In genomic region chr1:40450491-40451237, GRCh38 we compare ENCODE assay signal across 8 cellular contexts. TPM values are rescaled to one million over a fixed set of nuclear protein-coding genes. Genes with fewer than 3 reads are reported as not detected.
DNase-seq lines count a peak whose midpoint lies in the region; ATAC-seq, FAIRE-seq and TF ChIP-seq lines count a peak whose summit lies in the region.

No MANE protein-coding gene starts in this region.

- H3K36me3 ChIP-seq in heart right ventricle (peaks cover 0 to 16% (median 2%) of the 10 kb centered on the region in 9 donors), prostate gland (no peaks in the 10 kb centered on the region), upper lobe of left lung (no peaks in the 10 kb centered on the region)

- no peak for TF ChIP-seq EP300 in A549 (IDR thresholded peaks at IDR 0.05)
- TF ChIP-seq EP300 in upper lobe of left lung (IDR thresholded peaks at IDR 0.05): no peak

- H3K27me3 ChIP-seq in heart right ventricle: no peaks in the 10 kb centered on the region
- no peaks in the 10 kb centered on the region for H3K27me3 ChIP-seq in prostate gland (replicated peaks; ENCODE audit: insufficient read depth)
- H3K27me3 ChIP-seq in upper lobe of left lung: no peaks in the 10 kb centered on the region

- CTCF ChIA-PET in A549 (lab: Yijun Ruan, JAX) (interaction anchor here (0.6 to 1.7 kb wide), 2 partner anchors 259 to 267 kb away, joined by 5 read pairs; no protein-coding TSS in a partner anchor), RWPE1 (lab: Yijun Ruan, JAX) (no interaction called here)

- TF ChIP-seq CTCF in A549 (IDR thresholded peaks at IDR 0.05): no peak
- no peak for TF ChIP-seq CTCF in RWPE1 (conservative IDR thresholded peaks at IDR 0.05; ENCODE audit: low read depth)
- TF ChIP-seq CTCF in heart right ventricle (IDR thresholded peaks at IDR 0.05): no peak
- TF ChIP-seq CTCF in prostate gland (IDR thresholded peaks at IDR 0.05): no peak
- TF ChIP-seq CTCF in upper lobe of left lung (IDR thresholded peaks at IDR 0.05): no peak

- POLR2A ChIA-PET in A549 (lab: Yijun Ruan, JAX): interaction anchor here (1.6 kb wide), 1 partner anchor 81 kb away, joined by 10 read pairs; the partner anchor contains the start of gene ZNF684
- POLR2A ChIA-PET in RWPE1 (lab: Yijun Ruan, JAX; ENCODE audit: low non-redundant PET): interaction anchor here (0.5 to 0.6 kb wide), 2 partner anchors 10 to 242 kb away, joined by 4 read pairs; no protein-coding TSS in a partner anchor

- intact Hi-C loops in heart right ventricle (cut with DNase I): loop anchor here in 1 of 10 donors (5.0 kb wide), 1 partner anchor 1212 kb away; no protein-coding TSS in a partner anchor
- intact Hi-C loops in prostate gland (cut with DNase I): no loop called here

- H3K27ac ChIP-seq in A549 (peak overlapping the region; percentile 85 to 96), RWPE1 (peak overlapping the region; percentile 89), heart right ventricle (peak overlapping the region in 9 of 10 donors; percentile 52 to 91 (median 83)), prostate gland (peak overlapping the region; percentile 45 to 72), upper lobe of left lung (peak overlapping the region; percentile 58 to 75 (median 66))

- H3K4me1 ChIP-seq in A549: no peaks in the 10 kb centered on the region; the same call in 2 of the 3 replicates
- peaks cover 0 to 17% (median 10%) of the 10 kb centered on the region in 9 donors for H3K4me1 ChIP-seq in heart right ventricle
- H3K4me1 ChIP-seq in prostate gland (replicated peaks): no peaks in the 10 kb centered on the region
- peaks cover 5 to 19% (median 12%) of the 10 kb centered on the region in 4 donors for H3K4me1 ChIP-seq in upper lobe of left lung

- no peak for FAIRE-seq in A549 (lab: Jason Lieb, UNC)

- ATAC-seq in A549: peak; percentile 55
- peak; percentile 14 for ATAC-seq in GM18867 (IDR thresholded peaks at IDR 0.05; ENCODE audit: unreplicated experiment)
- ATAC-seq in HG03280 (IDR thresholded peaks at IDR 0.05; ENCODE audit: unreplicated experiment): peak; percentile 33
- peak in 7 of 8 donors; percentile 13 to 54 (median 40) for ATAC-seq in heart right ventricle
- ATAC-seq in upper lobe of left lung (ENCODE audit: low FRiP score in 2 of 2): peak; percentile 17 to 49

- no peak for TF ChIP-seq RAD21 in A549 (conservative IDR thresholded peaks at IDR 0.05 in 1 of 2, IDR thresholded peaks at IDR 0.05 in 1 of 2)

- peak; percentile 6 to 19 for DNase-seq in A549 (ENCODE audit: low read depth in 1 of 2, low spot score in 1 of 2)
- DNase-seq in RWPE1 (ENCODE audit: low spot score): peak; percentile 21
- DNase-seq in activated naive CD4-positive, alpha-beta T cell treated with anti-CD3 and anti-CD28 coated beads, Interleukin-2, amount 50 U/mL, for 16 hours: peak; percentile 85
- no peak for DNase-seq in heart right ventricle
- no peak for DNase-seq in prostate gland (ENCODE audit: low spot score)
- DNase-seq in upper lobe of left lung: peak; percentile 29 to 52

- H3K4me3 ChIP-seq in A549: peak overlapping the region; percentile 60
- H3K4me3 ChIP-seq in heart right ventricle: peak overlapping the region; percentile 33 to 88 (median 78)
- H3K4me3 ChIP-seq in prostate gland: peak overlapping the region; percentile 58 to 71
- peak overlapping the region; percentile 53 to 91 (median 66) for H3K4me3 ChIP-seq in upper lobe of left lung

- peaks cover 36% of the 10 kb centered on the region for H3K9me3 ChIP-seq in A549
- H3K9me3 ChIP-seq in heart right ventricle: peaks cover 0 to 64% (median 7%) of the 10 kb centered on the region in 11 donors
- no peaks in the 10 kb centered on the region for H3K9me3 ChIP-seq in prostate gland
- H3K9me3 ChIP-seq in upper lobe of left lung: peaks cover 0 to 26% (median 16%) of the 10 kb centered on the region in 4 donors

- peak overlapping the region; percentile 98 for H3K4me2 ChIP-seq in A549

- TF ChIP-seq POLR2A in A549 (IDR thresholded peaks at IDR 0.05; ENCODE audit: low read length) (no peak), prostate gland (IDR thresholded peaks at IDR 0.05) (no peak), upper lobe of left lung (IDR thresholded peaks at IDR 0.05) (no peak)

- WGBS in A549 (ENCODE audit: missing lambda C conversion rate): 53% methylated on average over 22 of the region's 22 CpGs
- 16 to 22% methylated on average over 22 of the region's 22 CpGs for WGBS in heart right ventricle, 2 donors
- 26% methylated on average over 22 of the region's 22 CpGs for WGBS in prostate gland
- 24 to 27% methylated on average over 20 to 21 of the region's 22 CpGs for WGBS in upper lobe of left lung, 2 donors

TF ChIP-seq in A549, 52 proteins besides CTCF, POLR2A, EP300 and RAD21:
- TF ChIP-seq HOXB13 (CRISPR knock-in tag; IDR thresholded peaks at IDR 0.05; ENCODE audit: low read depth) (no peak), USF2 (IDR thresholded peaks at IDR 0.05) (no peak), CEBPB (IDR thresholded peaks at IDR 0.05) (0 out of 4 replicates have a peak, but pooled peaks of 1 of the 2 experiments have one; percentile 7)

RNA-seq across cellular contexts. Expression of gene ZFP69B, which starts 0.4 kb away (rescaled TPM):
- polyA plus RNA-seq in A549 (2011; rRNA removed) (2.8 and 3.0 TPM in 2 replicates), A549 (2017; fragmentation: RNase III; extraction: RNeasy Plus Mini Kit Qiagen cat#74134 plus additional on column Dnase treatment) (1.9 to 2.3 TPM (median 1.9 TPM) in 3 replicates), heart right ventricle (under 1 TPM; 0.37 to 0.58 TPM)
- 0.65 and 0.78 TPM in 2 replicates for polyA plus RNA-seq in A549 (2012; cell fraction: cytosol; rRNA removed)
- polyA plus RNA-seq in A549 (2012; cell fraction: nucleus; rRNA removed): 0.30 and 0.47 TPM in 2 replicates
- 1.3 and 1.8 TPM in 2 replicates for polyA minus RNA-seq in A549 (2011; rRNA and poly(A)+ RNA removed)
- total RNA-seq in heart right ventricle (1 to 10 TPM in 6 of 10 donors, under 1 TPM in 4; 0.67 to 2.2 (median 1.2) TPM), prostate gland (1 to 10 TPM in 1 of 2 donors, under 1 TPM in 1; 0.46 to 2.9 TPM), upper lobe of left lung (1 to 10 TPM in 3 of 6 donors, under 1 TPM in 1, not detected in 2; 0.76 to 1.7 (median 1.4) TPM)

RNA-seq across cellular contexts. Expression of gene ZFP69, which starts 26.4 kb away (rescaled TPM):
- polyA plus RNA-seq in A549 (2011; rRNA removed) (not detected in 2 replicates), A549 (2017; fragmentation: RNase III; extraction: RNeasy Plus Mini Kit Qiagen cat#74134 plus additional on column Dnase treatment) (not detected in 3 replicates), heart right ventricle (1 to 10 TPM; 1.5 to 2.6 TPM)
- polyA plus RNA-seq in A549 (2012; cell fraction: cytosol; rRNA removed): not detected in 2 replicates
- not detected in 2 replicates for polyA plus RNA-seq in A549 (2012; cell fraction: nucleus; rRNA removed)
- polyA minus RNA-seq in A549 (2011; rRNA and poly(A)+ RNA removed): not detected in 2 replicates
- total RNA-seq in heart right ventricle (1 to 10 TPM; 1.1 to 2.6 (median 1.3) TPM), prostate gland (1 to 10 TPM; 3.1 to 3.2 TPM), upper lobe of left lung (1 to 10 TPM; 1.3 to 5.2 (median 3.1) TPM)

RNA-seq across cellular contexts. Expression of gene EXO5, which starts 57.9 kb away (rescaled TPM):
- polyA plus RNA-seq in A549 (2011; rRNA removed) (4.6 and 5.7 TPM in 2 replicates), A549 (2017; fragmentation: RNase III; extraction: RNeasy Plus Mini Kit Qiagen cat#74134 plus additional on column Dnase treatment) (6.4 to 7.0 TPM (median 6.7 TPM) in 3 replicates), heart right ventricle (1 to 10 TPM; 2.3 to 3.3 TPM)
- polyA plus RNA-seq in A549 (2012; cell fraction: cytosol; rRNA removed): 2.9 and 3.2 TPM in 2 replicates
- 2.1 and 3.2 TPM in 2 replicates for polyA plus RNA-seq in A549 (2012; cell fraction: nucleus; rRNA removed)
- 3.2 and 4.8 TPM in 2 replicates for polyA minus RNA-seq in A549 (2011; rRNA and poly(A)+ RNA removed)
- total RNA-seq in heart right ventricle (1 to 10 TPM; 2.4 to 5.3 (median 3.6) TPM), prostate gland (1 to 10 TPM; 5.9 to 9.7 TPM), upper lobe of left lung (10 to 100 TPM in 2 of 6 donors, 1 to 10 TPM in 4; 5.5 to 30.4 (median 9.9) TPM)

Comparison
In these comparisons a context has a peak if more than half of its experiments do, and no peak if none do; other contexts are left out.
1. DNase-seq: peak in A549 (2 of 2), RWPE1 (single experiment), activated naive CD4-positive, alpha-beta T cell treated with anti-CD3 and anti-CD28 coated beads, Interleukin-2, amount 50 U/mL, for 16 hours (single experiment) and upper lobe of left lung (2 of 2); none in heart right ventricle (0 of 2) and prostate gland (single experiment).
2. Peak in every context shown above with its lines, with median percentiles within 50 percentile points of each other: ATAC-seq, H3K27ac ChIP-seq and H3K4me3 ChIP-seq.